1 cellular context compared by ENCODE assay signal in the genomic region with DNA sequence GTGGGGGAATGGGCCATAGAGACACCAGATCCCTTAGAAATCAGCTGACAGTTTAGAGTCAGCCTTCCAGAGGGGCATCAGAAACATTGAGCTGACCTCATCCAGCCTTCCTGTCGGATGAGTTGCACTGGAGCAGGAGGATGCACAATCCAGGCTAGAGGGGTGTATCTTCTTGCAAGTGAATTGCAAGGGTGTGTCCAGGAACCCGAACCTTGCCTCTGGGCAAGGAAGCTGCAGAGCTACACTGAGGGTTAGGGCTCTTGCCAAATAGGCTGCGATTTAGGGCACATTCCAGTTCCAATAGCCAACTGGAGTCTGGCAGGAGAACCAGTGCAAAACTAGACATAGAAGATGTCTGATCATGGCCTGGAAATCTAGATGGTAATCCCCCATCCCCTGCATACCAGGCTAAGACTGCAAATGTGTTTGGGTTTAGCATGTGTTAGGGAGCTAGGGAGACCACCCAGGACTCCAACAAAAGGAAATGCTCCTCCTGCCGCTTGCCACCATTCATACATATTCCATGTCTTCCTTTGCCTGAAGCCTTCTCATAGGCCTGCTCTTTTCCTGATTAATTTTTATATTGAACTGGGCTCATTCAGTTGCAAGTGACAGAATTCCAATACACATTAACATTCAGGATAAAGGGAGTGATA.
TF ChIP-seq lines count a peak whose summit lies in the region.

No MANE protein-coding gene starts in this region.

TF ChIP-seq in HepG2, 621 proteins besides CTCF, POLR2A, EP300 and RAD21 (continued from another document):
- TF ChIP-seq PATZ1 (CRISPR knock-in tag; IDR thresholded peaks at IDR 0.05), result no peak
